In genomic region chr11:101792814-101793213, GRCh38 we compare ENCODE assay signal across 24 cellular contexts.
"Had no signal": no experiment of that assay in that cellular context is flagged by ENCODE, and none has a peak within 500 bp of the region (broad histone marks: within the 10 kb centered on the region; RNA-seq: fewer than 3 reads in every experiment).

No MANE protein-coding gene starts in this region.

- H3K27ac Mint-ChIP-seq: activated B cell treated with CpG ODN at 0.5 μM for 24 hours; activated CD4-positive, alpha-beta T cell treated with anti-CD3 and anti-CD28 coated beads, Interleukin-2, amount 10 ng/mL, durations not matched to agents 24 days and 14 days; activated CD8-positive, alpha-beta memory T cell treated with anti-CD3 and anti-CD28 coated beads, Interleukin-2, amount 10 ng/mL, durations not matched to agents 7 days and 5 days; activated naive CD4-positive, alpha-beta T cell treated with anti-CD3 and anti-CD28 coated beads, Interleukin-2, amount 50 U/mL, for 24 hours; activated T-cell treated with anti-CD3 and anti-CD28 coated beads, Interleukin-2, amount 50 U/mL, for 24 hours; activated T-helper 1 cell treated with anti-CD3 and anti-CD28 coated beads, Interleukin-12 subunit alpha, Interleukin-12 subunit beta, Interleukin-2, Interleukin-4 antibody, amounts not matched to agents 30 ng/mL and 10 ng/mL and 1 ng/mL, durations not matched to agents 14 hours and 24 hours and 36 hours; T-helper 1 cell treated with Interleukin-12 subunit alpha and Interleukin-12 subunit beta and Interleukin-4 antibody, amounts not matched to agents 30 μg/mL and 1 μg/mL, for 36 hours had no signal

- H3K4me2 ChIP-seq: KMS-11 had no signal

- H3K36me3 ChIP-seq: brain microvascular endothelial cell, cardiac muscle cell had no signal

- H3K27me3 Mint-ChIP-seq: activated B cell treated with CpG ODN at 0.5 μM for 24 hours; activated CD4-positive, alpha-beta T cell treated with anti-CD3 and anti-CD28 coated beads, Interleukin-2, amount 10 ng/mL, durations not matched to agents 24 days and 14 days; activated T-cell treated with anti-CD3 and anti-CD28 coated beads, Interleukin-2, amount 50 U/mL, for 24 hours had no signal

- H3K27ac ChIP-seq: brain microvascular endothelial cell, cardiac muscle cell, KMS-11 had no signal

- H3K4me3 Mint-ChIP-seq: activated B cell treated with CpG ODN at 0.5 μM for 24 hours; activated CD4-positive, alpha-beta T cell treated with anti-CD3 and anti-CD28 coated beads, Interleukin-2, amount 10 ng/mL, durations not matched to agents 24 days and 14 days; activated CD8-positive, alpha-beta memory T cell treated with anti-CD3 and anti-CD28 coated beads, Interleukin-2, amount 10 ng/mL, durations not matched to agents 7 days and 5 days; activated naive CD4-positive, alpha-beta T cell treated with anti-CD3 and anti-CD28 coated beads, Interleukin-2, amount 50 U/mL, for 24 hours; activated T-cell treated with anti-CD3 and anti-CD28 coated beads, Interleukin-2, amount 50 U/mL, for 24 hours; activated T-helper 1 cell treated with anti-CD3 and anti-CD28 coated beads, Interleukin-12 subunit alpha, Interleukin-12 subunit beta, Interleukin-2, Interleukin-4 antibody, amounts not matched to agents 30 ng/mL and 10 ng/mL and 1 ng/mL, durations not matched to agents 14 hours and 24 hours and 36 hours; T-helper 1 cell treated with Interleukin-12 subunit alpha and Interleukin-12 subunit beta and Interleukin-4 antibody, amounts not matched to agents 30 μg/mL and 1 μg/mL, for 36 hours had no signal

- ATAC-seq: activated CD8-positive, alpha-beta memory T cell treated with anti-CD3 and anti-CD28 coated beads, Interleukin-2, amount 10 ng/mL, durations not matched to agents 7 days and 5 days; PC-3 had no signal

- H3K9me3 Mint-ChIP-seq: activated B cell treated with CpG ODN at 0.5 μM for 24 hours; activated CD4-positive, alpha-beta T cell treated with anti-CD3 and anti-CD28 coated beads, Interleukin-2, amount 10 ng/mL, durations not matched to agents 24 days and 14 days; activated T-cell treated with anti-CD3 and anti-CD28 coated beads, Interleukin-2, amount 50 U/mL, for 24 hours; activated T-helper 1 cell treated with anti-CD3 and anti-CD28 coated beads, Interleukin-12 subunit alpha, Interleukin-12 subunit beta, Interleukin-2, Interleukin-4 antibody, amounts not matched to agents 30 ng/mL and 10 ng/mL and 1 ng/mL, durations not matched to agents 14 hours and 24 hours and 36 hours; T-helper 1 cell treated with Interleukin-12 subunit alpha and Interleukin-12 subunit beta and Interleukin-4 antibody, amounts not matched to agents 30 μg/mL and 1 μg/mL, for 36 hours had no signal

- H3K4me1 Mint-ChIP-seq: activated B cell treated with CpG ODN at 0.5 μM for 24 hours; activated CD4-positive, alpha-beta T cell treated with anti-CD3 and anti-CD28 coated beads, Interleukin-2, amount 10 ng/mL, durations not matched to agents 24 days and 14 days; activated CD8-positive, alpha-beta memory T cell treated with anti-CD3 and anti-CD28 coated beads, Interleukin-2, amount 10 ng/mL, durations not matched to agents 7 days and 5 days; activated naive CD4-positive, alpha-beta T cell treated with anti-CD3 and anti-CD28 coated beads, Interleukin-2, amount 50 U/mL, for 24 hours had no signal

- H3K9ac ChIP-seq: KMS-11 had no signal

- H3K36me3 Mint-ChIP-seq: activated CD8-positive, alpha-beta memory T cell treated with anti-CD3 and anti-CD28 coated beads, Interleukin-2, amount 10 ng/mL, durations not matched to agents 7 days and 5 days had no signal

- DNase-seq: activated B cell treated with CpG ODN at 0.5 μM for 24 hours; activated CD4-positive, alpha-beta T cell treated with anti-CD3 and anti-CD28 coated beads for 1 hour; activated CD4-positive, alpha-beta T cell treated with anti-CD3 and anti-CD28 coated beads, Interleukin-2, amount 10 ng/mL, durations not matched to agents 24 days and 14 days; activated CD4-positive, alpha-beta T cell treated with anti-CD3 and anti-CD28 coated beads, Interleukin-2, amount 50 U/mL, for 48 hours; activated CD8-positive, alpha-beta memory T cell treated with anti-CD3 and anti-CD28 coated beads, Interleukin-2, amount 10 ng/mL, durations not matched to agents 7 days and 5 days; activated effector memory CD4-positive, alpha-beta T cell treated with Interleukin-2 at 50 U/mL for 16 hours; activated naive CD4-positive, alpha-beta T cell; activated T-cell treated with anti-CD3 and anti-CD28 coated beads, Interleukin-2, amount 50 U/mL, for 24 hours; amygdala; brain microvascular endothelial cell; MV-4-11; NCI-H1092 treated with DMSO at 0.1 percent for 48 hours; NCI-H1417 treated with DMSO at 0.1 percent for 48 hours; NCI-H1694; NCI-H2029; NCI-H2107; NCI-H524; PC-3; SHP77 treated with DMSO at 0.1 percent for 48 hours had no signal

- H3K27me3 ChIP-seq: brain microvascular endothelial cell, cardiac muscle cell had no signal

- H3K4me3 ChIP-seq: cardiac muscle cell had no signal
